Comparison of ENCODE assay signal across 12 cellular contexts in the genomic region with DNA sequence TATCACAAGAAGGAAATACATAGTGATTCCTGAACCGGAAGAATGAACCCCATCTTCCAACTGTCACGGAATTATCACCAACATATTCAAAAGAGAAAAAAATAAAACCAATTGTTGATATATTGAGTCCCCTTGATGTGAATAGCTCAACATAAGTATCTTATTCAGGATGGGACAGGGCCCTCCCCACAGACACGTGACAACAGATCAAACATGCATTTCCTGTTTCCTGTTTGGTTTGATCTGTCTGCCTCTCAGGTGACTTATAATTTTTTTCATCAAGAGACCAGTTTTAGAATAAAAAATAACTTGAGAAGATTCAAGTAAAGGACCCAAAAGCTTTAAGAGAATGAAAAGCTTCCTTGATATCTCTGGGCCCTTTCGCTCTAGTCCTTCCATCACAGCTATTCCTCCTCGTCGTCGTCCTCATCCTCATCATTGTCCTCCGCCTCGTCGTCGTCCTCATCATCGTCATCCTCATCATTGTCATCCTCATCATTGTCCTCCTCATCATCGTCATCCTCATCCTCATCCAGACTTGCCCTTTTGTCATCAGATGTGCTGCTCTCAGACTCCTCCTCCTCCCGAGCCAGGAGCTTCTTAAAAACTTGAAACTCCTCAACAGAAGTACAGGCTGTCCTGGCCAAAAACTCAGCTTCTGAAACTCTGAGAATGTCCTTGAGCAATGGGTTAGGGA. TPM values are rescaled to one million over a fixed set of nuclear protein-coding genes. Genes with fewer than 3 reads are reported as not detected.
DNase-seq lines count a peak whose midpoint lies in the region; ATAC-seq lines count a peak whose summit lies in the region.
"Had no signal": no experiment of that assay in that cellular context is flagged by ENCODE, and none has a peak within 500 bp of the region (broad histone marks: within the 10 kb centered on the region; RNA-seq: fewer than 3 reads in every experiment).

No MANE protein-coding gene starts in this region.

- H3K27me3 ChIP-seq in CD4-positive, CD25-positive, alpha-beta regulatory T cell (ENCODE audit: control insufficient read depth, insufficient read depth, low read length) = no peaks in the 10 kb centered on the region

- peaks cover 4% of the 10 kb centered on the region for H3K27me3 Mint-ChIP-seq in CD4-positive, CD25-positive, alpha-beta regulatory T cell
- no peaks in the 10 kb centered on the region for H3K27me3 Mint-ChIP-seq in memory B cell

- peak overlapping the region; percentile 55 for H3K4me3 ChIP-seq in CD4-positive, CD25-positive, alpha-beta regulatory T cell (ENCODE audit: low read depth, low read length)
- H3K4me3 ChIP-seq in Jurkat, Clone E6-1 (ENCODE audit: low read length) = no peak overlapping the region
- H3K4me3 ChIP-seq: GM23248 had no signal

- peak overlapping the region; percentile 77 to 97 (median 89) for H3K4me3 Mint-ChIP-seq in CD4-positive, CD25-positive, alpha-beta regulatory T cell
- peak overlapping the region; percentile 19 for H3K4me3 Mint-ChIP-seq in memory B cell

- peak overlapping the region; percentile 94 to 99 (median 95) for H3K27ac Mint-ChIP-seq in CD4-positive, CD25-positive, alpha-beta regulatory T cell
- peak overlapping the region; percentile 87 for H3K27ac Mint-ChIP-seq in memory B cell

- H3K4me1 ChIP-seq in CD4-positive, CD25-positive, alpha-beta regulatory T cell (ENCODE audit: control insufficient read depth, insufficient read depth, low read length, poor library complexity, severe bottlenecking) = peaks cover 61% of the 10 kb centered on the region

- H3K36me3 Mint-ChIP-seq in CD4-positive, CD25-positive, alpha-beta regulatory T cell = peaks cover 61% of the 10 kb centered on the region
- peaks cover 43% of the 10 kb centered on the region for H3K36me3 Mint-ChIP-seq in memory B cell

- peak overlapping the region; percentile 73 for H3K27ac ChIP-seq in CD4-positive, CD25-positive, alpha-beta regulatory T cell (ENCODE audit: insufficient read depth, low read length, poor library complexity, severe bottlenecking)
- H3K27ac ChIP-seq: GM23248 had no signal

- H3K9me3 ChIP-seq in CD4-positive, CD25-positive, alpha-beta regulatory T cell (ENCODE audit: control insufficient read depth in 2 of 2, low read length in 2 of 2) = no peaks in the 10 kb centered on the region

- DNase-seq in CD4-positive, CD25-positive, alpha-beta regulatory T cell = peak; percentile 65 to 83 (median 79)
- DNase-seq in Jurkat, Clone E6-1 (ENCODE audit: low read depth, low spot score) = peak; percentile 70
- DNase-seq in activated T-helper 1 cell treated with Interleukin-2 at 50 U/mL for 16 hours (ENCODE audit: low read depth) (peak; percentile 43), memory B cell (ENCODE audit: low spot score in 2 of 2) (no peak), GM19238 (ENCODE audit: insufficient read length, low spot score) (no peak)
- DNase-seq: COR-L47, GM23248, left colon, NCI-H1048, NCI-H446 had no signal

- H3K4me1 Mint-ChIP-seq in CD4-positive, CD25-positive, alpha-beta regulatory T cell = peaks cover 44 to 80% (median 51%) of the 10 kb centered on the region in 4 donors
- peaks cover 44% of the 10 kb centered on the region for H3K4me1 Mint-ChIP-seq in memory B cell

- H3K9me3 Mint-ChIP-seq in CD4-positive, CD25-positive, alpha-beta regulatory T cell = peaks cover 0 to 2% (median 0%) of the 10 kb centered on the region in 7 donors
- H3K9me3 Mint-ChIP-seq in memory B cell = no peaks in the 10 kb centered on the region

- peaks cover 78% of the 10 kb centered on the region for H3K36me3 ChIP-seq in CD4-positive, CD25-positive, alpha-beta regulatory T cell (ENCODE audit: control insufficient read depth, insufficient read depth, low read length)

- peak; percentile 88 to 92 for ATAC-seq in CD4-positive, CD25-positive, alpha-beta regulatory T cell (ENCODE audit: low read depth in 2 of 2)
- ATAC-seq in memory B cell (ENCODE audit: low read depth) = peak; percentile 78
- no peak for ATAC-seq in HG03354 (IDR thresholded peaks at IDR 0.05; ENCODE audit: poor library complexity, severe bottlenecking, unreplicated experiment)
- no peak for ATAC-seq in GM19467 (IDR thresholded peaks at IDR 0.05; ENCODE audit: unreplicated experiment)
- ATAC-seq: left colon had no signal

RNA-seq across cellular contexts. Expression of gene MTERF4, which starts 6.3 kb away (rescaled TPM):
- total RNA-seq in CD4-positive, CD25-positive, alpha-beta regulatory T cell = 105 TPM
- 10 to 100 TPM; 50.0 to 75.7 (median 62.2) TPM for polyA plus RNA-seq in CD4-positive, CD25-positive, alpha-beta regulatory T cell
- 56.7 TPM for polyA plus RNA-seq in Jurkat, Clone E6-1 (2012; ENCODE audit: insufficient read depth, insufficient read length)

RNA-seq across cellular contexts. Expression of gene PASK, which starts 53.5 kb away (rescaled TPM):
- 160 TPM for total RNA-seq in CD4-positive, CD25-positive, alpha-beta regulatory T cell
- 10 to 100 TPM; 15.9 to 38.3 (median 21.7) TPM for polyA plus RNA-seq in CD4-positive, CD25-positive, alpha-beta regulatory T cell
- polyA plus RNA-seq in Jurkat, Clone E6-1 (2012; ENCODE audit: insufficient read depth, insufficient read length) = 43.6 TPM

RNA-seq across cellular contexts. Expression of gene PPP1R7, which starts 54.5 kb away (rescaled TPM):
- total RNA-seq in CD4-positive, CD25-positive, alpha-beta regulatory T cell = 68.0 TPM
- 100 to 1,000 TPM in 3 of 4 donors, 10 to 100 TPM in 1; 90.5 to 150 (median 108) TPM for polyA plus RNA-seq in CD4-positive, CD25-positive, alpha-beta regulatory T cell
- 179 TPM for polyA plus RNA-seq in Jurkat, Clone E6-1 (2012; ENCODE audit: insufficient read depth, insufficient read length)

Comparison
In these comparisons a context has a peak if more than half of its experiments do, and no peak if none do; other contexts are left out.
1. ATAC-seq: peak in CD4-positive, CD25-positive, alpha-beta regulatory T cell (2 of 2) and memory B cell (single experiment); none in HG03354 (single experiment) and GM19467 (single experiment).
2. DNase-seq: peak in CD4-positive, CD25-positive, alpha-beta regulatory T cell (3 of 3), Jurkat, Clone E6-1 (single experiment) and activated T-helper 1 cell treated with Interleukin-2 at 50 U/mL for 16 hours (single experiment); none in memory B cell (0 of 2) and GM19238 (single experiment).